26 cellular contexts compared by ENCODE assay signal in genomic region chr9:27260789-27261516, GRCh38. TPM values are rescaled to one million over a fixed set of nuclear protein-coding genes. Genes with fewer than 3 reads are reported as not detected.
DNase-seq lines count a peak whose midpoint lies in the region; ATAC-seq, FAIRE-seq and TF ChIP-seq lines count a peak whose summit lies in the region.
"Had no signal": no experiment of that assay in that cellular context is flagged by ENCODE, and none has a peak within 500 bp of the region (broad histone marks: within the 10 kb centered on the region; RNA-seq: fewer than 3 reads in every experiment).

No MANE protein-coding gene starts in this region.

- no peak overlapping the region for H3K27ac ChIP-seq in HepG2 (ENCODE audit: extremely low read length, insufficient read depth, low read length)
- H3K27ac ChIP-seq in right lobe of liver, result no peak overlapping the region
- no peak overlapping the region for H3K27ac ChIP-seq in keratinocyte (ENCODE audit: control insufficient read depth, insufficient read depth, low read length)
- peak overlapping the region in 2 of 3 donors; percentile 46 to 66 for H3K27ac ChIP-seq in thyroid gland
- H3K27ac ChIP-seq: 22Rv1; BLaER1 treated with 17β-estradiol and CSF1 and Interleukin-3, amounts not matched to agents 10 nM and 100 nM; GM23248 had no signal

- no peak for DNase-seq in HepG2 (ENCODE audit: low spot score)
- DNase-seq in right lobe of liver, result no peak
- DNase-seq in keratinocyte (ENCODE audit: low read depth, low spot score), result no peak
- no peak for DNase-seq in thyroid gland
- no peak for DNase-seq in glomerular visceral epithelial cell (ENCODE audit: extremely low spot score)
- no peak for DNase-seq in Ammon's horn (ENCODE audit: low spot score)
- no peak for DNase-seq in stimulated activated naive CD4-positive, alpha-beta T cell treated with Interleukin-2 at 50 U/mL for 16 hours (lab: John Stamatoyannopoulos, UW)
- DNase-seq: BE2C; CD4-positive, alpha-beta T cell; CD8-positive, alpha-beta memory T cell; DMS 273 treated with DMSO at 0.1 percent for 48 hours; DMS79; EL; GDM1; HFFc6 had no signal

- TF ChIP-seq POLR2A in HepG2 (IDR thresholded peaks at IDR 0.05; ENCODE audit: insufficient read depth in 1 of 2, low read depth in 2 of 2, low read length in 2 of 2), result no peak
- no peak for TF ChIP-seq POLR2A in right lobe of liver (IDR thresholded peaks at IDR 0.05)
- TF ChIP-seq POLR2A in thyroid gland (IDR thresholded peaks at IDR 0.05), result no peak

- H3K4me1 ChIP-seq in HepG2 (ENCODE audit: insufficient read depth, low read length), result peaks cover 13% of the 10 kb centered on the region
- H3K4me1 ChIP-seq in right lobe of liver, result no peaks in the 10 kb centered on the region
- no peaks in the 10 kb centered on the region for H3K4me1 ChIP-seq in keratinocyte (ENCODE audit: control insufficient read depth, extremely low read depth, insufficient read depth, low read length)
- H3K4me1 ChIP-seq in thyroid gland, result peaks cover 5 to 30% of the 10 kb centered on the region in 2 donors
- H3K4me1 ChIP-seq: BE2C; BLaER1 treated with 17β-estradiol and CSF1 and Interleukin-3, amounts not matched to agents 10 nM and 100 nM; HAP-1 had no signal

- H3K4me3 ChIP-seq in HepG2 (replicated peaks in 1 of 3; ENCODE audit: insufficient read depth in 1 of 3, low read depth in 2 of 3, low read length in 3 of 3), result no peak overlapping the region
- no peak overlapping the region for H3K4me3 ChIP-seq in right lobe of liver
- H3K4me3 ChIP-seq in keratinocyte (ENCODE audit: control insufficient read depth in 2 of 3, extremely low read depth in 1 of 3, insufficient read depth in 2 of 3, low read depth in 1 of 3, low read length in 3 of 3), result no peak overlapping the region
- H3K4me3 ChIP-seq in thyroid gland (replicated peaks in 1 of 3), result no peak overlapping the region
- H3K4me3 ChIP-seq: BLaER1 treated with 17β-estradiol and CSF1 and Interleukin-3, amounts not matched to agents 10 nM and 100 nM; GM12878; GM23248; HAP-1 had no signal

- TF ChIP-seq CTCF in HepG2 (CRISPR knock-in tag; IDR thresholded peaks at IDR 0.05) (no peak), right lobe of liver (IDR thresholded peaks at IDR 0.05) (no peak), keratinocyte (optimal IDR thresholded peaks at IDR 0.05 in 1 of 3, IDR thresholded peaks at IDR 0.05 in 1 of 3, conservative IDR thresholded peaks at IDR 0.05 in 1 of 3; ENCODE audit: extremely low read depth in 1 of 3, insufficient read depth in 2 of 3, low read length in 3 of 3) (no peak), thyroid gland (IDR thresholded peaks at IDR 0.05) (no peak)

- ATAC-seq in HepG2 (peak; percentile 71), right lobe of liver (no peak)
- ATAC-seq: GM12878 had no signal

- CTCF ChIA-PET in HepG2 (lab: Yijun Ruan, JAX; ENCODE audit: low intra/inter-chr PET ratio, low total read pairs), result no interaction called here

- TF ChIP-seq EP300 in HepG2 (IDR thresholded peaks at IDR 0.05; ENCODE audit: low read depth in 2 of 2, low read length in 2 of 2), result no peak
- no peak for TF ChIP-seq EP300 in HepG2 (CRISPR knock-in tag; IDR thresholded peaks at IDR 0.05; ENCODE audit: borderline replicate concordance)

- in situ Hi-C loops in HepG2 (cut with HindIII; ENCODE audit: extremely low pct_ligation_motif_present, low pct_unique_long_range_greater_than_20kb), result no loop called here

- no peak overlapping the region for H3K9ac ChIP-seq in HepG2 (ENCODE audit: insufficient read depth, low read depth, low read length)
- H3K9ac ChIP-seq in keratinocyte (ENCODE audit: control insufficient read depth, extremely low read depth, insufficient read depth, low read length), result no peak overlapping the region
- H3K9ac ChIP-seq: BLaER1 treated with 17β-estradiol and CSF1 and Interleukin-3, amounts not matched to agents 10 nM and 100 nM; GM23248 had no signal

- H3K27me3 ChIP-seq in HepG2 (ENCODE audit: control insufficient read depth in 1 of 2, insufficient read depth in 2 of 2, low read length in 2 of 2), result no peaks in the 10 kb centered on the region; a peak in 1 of 5 replicates
- no peaks in the 10 kb centered on the region for H3K27me3 ChIP-seq in right lobe of liver
- H3K27me3 ChIP-seq in keratinocyte (ENCODE audit: control insufficient read depth, extremely low read depth, insufficient read depth, low read length), result no peaks in the 10 kb centered on the region
- no peaks in the 10 kb centered on the region for H3K27me3 ChIP-seq in thyroid gland
- H3K27me3 ChIP-seq: BLaER1 treated with 17β-estradiol and CSF1 and Interleukin-3, amounts not matched to agents 10 nM and 100 nM had no signal

- no peaks in the 10 kb centered on the region for H3K9me1 ChIP-seq in keratinocyte (ENCODE audit: control insufficient read depth, extremely low read depth, insufficient read depth, low read length)

- no peaks in the 10 kb centered on the region for H3K36me3 ChIP-seq in HepG2 (replicated peaks in 1 of 2; ENCODE audit: control insufficient read depth in 1 of 2, insufficient read depth in 2 of 2, low read length in 2 of 2)
- H3K36me3 ChIP-seq in right lobe of liver, result no peaks in the 10 kb centered on the region
- H3K36me3 ChIP-seq in keratinocyte (ENCODE audit: control insufficient read depth in 2 of 2, extremely low read depth in 1 of 2, insufficient read depth in 2 of 2, low read length in 2 of 2), result no peaks in the 10 kb centered on the region
- no peaks in the 10 kb centered on the region for H3K36me3 ChIP-seq in thyroid gland
- H3K36me3 ChIP-seq: BE2C; BLaER1 treated with 17β-estradiol and CSF1 and Interleukin-3, amounts not matched to agents 10 nM and 100 nM; HAP-1 had no signal

- FAIRE-seq in HepG2 (lab: Jason Lieb, UNC) (no peak), keratinocyte (lab: Jason Lieb, UNC) (peak; percentile 57)
- FAIRE-seq: A204.1, D721Med, GM12878, GM19239 had no signal

- BruUV-seq in HepG2 (replicated peaks; lab: Mats Ljungman, UMichigan), result no TSS peak

- H4K20me1 ChIP-seq in HepG2 (ENCODE audit: insufficient read depth, low read length), result no peaks in the 10 kb centered on the region
- no peaks in the 10 kb centered on the region for H4K20me1 ChIP-seq in keratinocyte (ENCODE audit: control insufficient read depth, extremely low read depth, insufficient read depth, low read length)
- H4K20me1 ChIP-seq: BLaER1 treated with 17β-estradiol and CSF1 and Interleukin-3, amounts not matched to agents 10 nM and 100 nM had no signal

- no peak overlapping the region for H2AFZ ChIP-seq in HepG2 (ENCODE audit: low read length)
- no peak overlapping the region for H2AFZ ChIP-seq in keratinocyte (ENCODE audit: control insufficient read depth, low read length)
- H2AFZ ChIP-seq: GM23248 had no signal

- 4% methylated on average over 8 of the region's 8 CpGs for WGBS in HepG2 (ENCODE audit: low lambda C conversion rate)
- WGBS in right lobe of liver (ENCODE audit: insufficient coverage, low coverage, low lambda C conversion rate, missing lambda C conversion rate), result 62% methylated on average over 8 of the region's 8 CpGs
- WGBS in thyroid gland, 2 donors, result 73 to 82% methylated on average over 8 of the region's 8 CpGs

- intact Hi-C loops in HepG2 (cut with micrococcal nuclease; ENCODE audit: unreplicated experiment) (no loop called here), right lobe of liver (cut with DNase I) (no loop called here), thyroid gland (cut with DNase I) (no loop called here)

- no peak for TF ChIP-seq RAD21 in HepG2 (CRISPR knock-in tag; IDR thresholded peaks at IDR 0.05)

- H3K4me2 ChIP-seq in HepG2 (ENCODE audit: low read depth, low read length) (no peak overlapping the region), keratinocyte (ENCODE audit: control insufficient read depth, extremely low read depth, insufficient read depth, low read depth, low read length) (no peak overlapping the region)
- H3K4me2 ChIP-seq: BLaER1 treated with 17β-estradiol and CSF1 and Interleukin-3, amounts not matched to agents 10 nM and 100 nM had no signal

- POLR2A ChIA-PET in HepG2 (lab: Yijun Ruan, JAX), result no interaction called here

- H3K79me2 ChIP-seq in HepG2 (ENCODE audit: insufficient read depth, low read length) (no peaks in the 10 kb centered on the region), keratinocyte (ENCODE audit: control insufficient read depth, insufficient read depth, low read length) (no peaks in the 10 kb centered on the region)

- dilution Hi-C loops in keratinocyte (cut with MboI; ENCODE audit: extremely low pct_ligation_motif_present, low sequenced_read_pairs), result no loop called here

- H3K9me3 ChIP-seq in HepG2 (ENCODE audit: low read length) (no peaks in the 10 kb centered on the region), right lobe of liver (no peaks in the 10 kb centered on the region), keratinocyte (ENCODE audit: control insufficient read depth, low read depth, low read length) (no peaks in the 10 kb centered on the region), thyroid gland (no peaks in the 10 kb centered on the region)
- H3K9me3 ChIP-seq: BE2C; BLaER1 treated with 17β-estradiol and CSF1 and Interleukin-3, amounts not matched to agents 10 nM and 100 nM; HAP-1 had no signal

RNA-seq across cellular contexts. Expression of gene EQTN, which starts 36.0 kb away (rescaled TPM):
- total RNA-seq in HepG2 (2016; rRNA removed; fragmentation: Illumina TruSeq; extraction: Trizol), result not detected in 2 replicates
- total RNA-seq in HepG2 (2016; cell fraction: cytosol; rRNA removed; fragmentation: Illumina TruSeq; extraction: Trizol; ENCODE audit: low read depth), result not detected in 2 replicates
- not detected in 2 replicates for total RNA-seq in HepG2 (2016; cell fraction: insoluble cytoplasmic fraction; rRNA removed; fragmentation: Illumina TruSeq; extraction: Trizol)
- total RNA-seq in HepG2 (2016; cell fraction: membrane; rRNA removed; fragmentation: Illumina TruSeq; extraction: Trizol), result not detected in 2 replicates
- not detected in 2 replicates for total RNA-seq in HepG2 (2016; cell fraction: nucleus; rRNA removed; fragmentation: Illumina TruSeq; extraction: Trizol)
- polyA plus RNA-seq in HepG2 (2011; rRNA removed), result not detected in 2 replicates
- not detected in 2 replicates for polyA plus RNA-seq in HepG2 (2011; cell fraction: cytosol; rRNA removed)
- not detected in 2 replicates for polyA plus RNA-seq in HepG2 (2011; cell fraction: nucleus; rRNA removed)
- not detected in 2 replicates for polyA plus RNA-seq in HepG2 (2012)
- not detected in 2 replicates for polyA plus RNA-seq in HepG2 (2016; cell fraction: cytosol; fragmentation: Illumina TruSeq; extraction: Trizol; ENCODE audit: low read depth)
- polyA plus RNA-seq in HepG2 (2016; cell fraction: insoluble cytoplasmic fraction; fragmentation: Illumina TruSeq; extraction: Trizol; ENCODE audit: low read depth), result not detected in 2 replicates
- polyA plus RNA-seq in HepG2 (2016; cell fraction: membrane; fragmentation: Illumina TruSeq; extraction: Trizol; ENCODE audit: low read depth), result not detected in 2 replicates
- polyA plus RNA-seq in HepG2 (2016; cell fraction: nucleus; fragmentation: Illumina TruSeq; extraction: Trizol; ENCODE audit: insufficient read depth, low read depth), result not detected in 2 replicates
- 0.23 TPM in 1 of 2 replicates, not detected in the other for polyA minus RNA-seq in HepG2 (2011; rRNA and poly(A)+ RNA removed; ENCODE audit: low replicate concordance)
- polyA minus RNA-seq in HepG2 (2011; cell fraction: cytosol; rRNA and poly(A)+ RNA removed), result not detected in 2 replicates
- not detected in 2 replicates for polyA minus RNA-seq in HepG2 (2011; cell fraction: nucleus; rRNA and poly(A)+ RNA removed)
- total RNA-seq in right lobe of liver, result not detected
- 0.08 to 0.21 TPM in 2 of 3 replicates, not detected in the other for polyA plus RNA-seq in keratinocyte
- not detected for polyA plus RNA-seq in keratinocyte (2011; ENCODE audit: low read depth)
- polyA plus RNA-seq in keratinocyte (2011; cell fraction: cytosol; rRNA removed), result 0.12 TPM in 1 of 2 replicates, not detected in the other
- 0.38 TPM in 1 of 2 replicates, not detected in the other for polyA plus RNA-seq in keratinocyte (2011; cell fraction: nucleus; rRNA removed)
- not detected in 2 replicates for polyA plus RNA-seq in keratinocyte (2012; ENCODE audit: low replicate concordance)
- 0.19 TPM in 1 of 3 replicates, not detected in the others for polyA minus RNA-seq in keratinocyte
- not detected for polyA minus RNA-seq in keratinocyte (2011; cell fraction: cytosol; rRNA and poly(A)+ RNA removed)
- polyA minus RNA-seq in keratinocyte (2011; cell fraction: nucleus; rRNA and poly(A)+ RNA removed), result 1.5 TPM in 1 of 2 replicates, not detected in the other
- under 1 TPM in 1 of 4 donors, not detected in 3; 0.45 TPM for total RNA-seq in thyroid gland
- total RNA-seq: CD4-positive, alpha-beta T cell; CD8-positive, alpha-beta memory T cell; GM12878; GM23248; H4; HFFc6 had no signal
- polyA plus RNA-seq: AG04450; CD14-positive monocyte; CD8-positive, alpha-beta memory T cell; GM12878; GM23248 had no signal

Comparison
In these comparisons a context has a peak if more than half of its experiments do, and no peak if none do; other contexts are left out.
1. H3K27ac ChIP-seq: peak in thyroid gland (2 of 3); none in HepG2 (single experiment), right lobe of liver (0 of 3) and keratinocyte (single experiment).